Comparison of ENCODE assay signal across 8 cellular contexts in genomic region chr6:57813271-57814075, GRCh38.
DNase-seq lines count a peak whose midpoint lies in the region; TF ChIP-seq lines count a peak whose summit lies in the region.
"Not testable (repeated sequence)": the region's sequence is repeated elsewhere in the genome, so short reads cannot be mapped to it uniquely, and the experiment has no call there.

No MANE protein-coding gene starts in this region.

- not testable (repeated sequence) for TF ChIP-seq CTCF in BE2C (IDR thresholded peaks at IDR 0.05; ENCODE audit: low read depth, low read length); H9 (conservative IDR thresholded peaks at IDR 0.05); mammary epithelial cell (conservative IDR thresholded peaks at IDR 0.05 in 1 of 2, IDR thresholded peaks at IDR 0.05 in 1 of 2; ENCODE audit: extremely low read depth in 1 of 2, insufficient read depth in 1 of 2, low read depth in 1 of 2, low read length in 2 of 2); esophagus muscularis mucosa (IDR thresholded peaks at IDR 0.05)

- not testable (repeated sequence) for H3T11ph ChIP-seq in H9 (ENCODE audit: low read length)

- not testable (repeated sequence) for H4K8ac ChIP-seq in H9 (replicated peaks; ENCODE audit: insufficient read length, low read depth, low read length)

- not testable (repeated sequence) for TF ChIP-seq EP300 in esophagus muscularis mucosa (IDR thresholded peaks at IDR 0.05)

- H3K79me2 ChIP-seq in H9 (ENCODE audit: insufficient read depth, low read length); mammary epithelial cell (ENCODE audit: insufficient read depth, low read length): not testable (repeated sequence)

- H2BK12ac ChIP-seq in H9 (ENCODE audit: insufficient read length, low read depth, low read length), result not testable (repeated sequence)

- H3K4ac ChIP-seq in H9 (ENCODE audit: low read depth, low read length), result not testable (repeated sequence)

- not testable (repeated sequence) for H3K23me2 ChIP-seq in H9 (ENCODE audit: insufficient read length, low read depth, low read length, poor library complexity, severe bottlenecking)

- H3K23ac ChIP-seq in H9 (ENCODE audit: insufficient read length, low read depth, low read length), result not testable (repeated sequence)

- H3K27me3 ChIP-seq in BE2C (peaks cover 28% of the 10 kb centered on the region), HUES64 (ENCODE audit: insufficient read depth, low read length) (peaks cover 58% of the 10 kb centered on the region), esophagus muscularis mucosa (peaks cover 0 to 72% (median 4%) of the 10 kb centered on the region in 4 donors)
- not testable (repeated sequence) for H3K27me3 ChIP-seq in H9 (ENCODE audit: insufficient read depth, low read length); mammary epithelial cell (ENCODE audit: insufficient read depth, low read length)

- dilution Hi-C loops in mammary epithelial cell (cut with HindIII; ENCODE audit: low sequenced_read_pairs), result not testable (repeated sequence)

- H3K14ac ChIP-seq in H9 (ENCODE audit: insufficient read depth, low read length), result not testable (repeated sequence)

- peak overlapping the region; percentile 79 to 86 for H3K4me3 Mint-ChIP-seq in H9

- no CpG with 5 or more reads among the region's 28 CpGs for WGBS in H9 (ENCODE audit: extremely low coverage, insufficient read length, low lambda C conversion rate)
- 50% methylated on average over 28 of the region's 28 CpGs for WGBS in HUES64
- 11% methylated on average over 11 of the region's 28 CpGs for WGBS in mammary epithelial cell (ENCODE audit: low coverage, missing lambda C conversion rate)
- WGBS in esophagus muscularis mucosa, result 5% methylated on average over 22 of the region's 28 CpGs
- 10 to 17% methylated on average over 19 to 21 of the region's 28 CpGs for WGBS in mesodermal cell (ENCODE audit: insufficient coverage in 2 of 2), 2 experiments

- not testable (repeated sequence) for H2BK5ac ChIP-seq in H9 (ENCODE audit: insufficient read length, low read length)

- H2AFZ ChIP-seq in H9 (ENCODE audit: low read length), result not testable (repeated sequence)
- peak overlapping the region; percentile 82 for H2AFZ ChIP-seq in mammary epithelial cell (ENCODE audit: low read depth, low read length)

- not testable (repeated sequence) for TF ChIP-seq POLR2A in esophagus muscularis mucosa (IDR thresholded peaks at IDR 0.05; ENCODE audit: low read depth)

- H3K4me1 Mint-ChIP-seq in H9, result not testable (repeated sequence)

- H3K18ac ChIP-seq in H9 (ENCODE audit: insufficient read length, low read depth, low read length), result not testable (repeated sequence)

- peaks cover 48% of the 10 kb centered on the region for H3K27me3 Mint-ChIP-seq in H9 (ENCODE audit: low read depth)

- not testable (repeated sequence) for H3K56ac ChIP-seq in H9 (ENCODE audit: insufficient read length, low read depth, low read length)

- not testable (repeated sequence) for H3K27ac ChIP-seq in H9 (ENCODE audit: insufficient read length, low read depth, low read length); HUES64 (ENCODE audit: low read depth, low read length); SK-N-MC; mammary epithelial cell (ENCODE audit: insufficient read depth, low read depth, low read length); esophagus muscularis mucosa (replicated peaks in 1 of 4); mesodermal cell (ENCODE audit: low read depth, low read length, severe bottlenecking)

- H2BK15ac ChIP-seq in H9 (ENCODE audit: low read depth, low read length), result not testable (repeated sequence)

- not testable (repeated sequence) for H2BK20ac ChIP-seq in H9 (ENCODE audit: low read depth, low read length, poor library complexity, severe bottlenecking)

- H3K4me1 ChIP-seq in BE2C; H9 (ENCODE audit: insufficient read depth, low read length); HUES64 (ENCODE audit: insufficient read depth, low read length); mammary epithelial cell (ENCODE audit: insufficient read depth, low read length); esophagus muscularis mucosa; mesodermal cell (ENCODE audit: control insufficient read depth, insufficient read depth, low read length, poor library complexity, severe bottlenecking): not testable (repeated sequence)

- BruUV-seq in mammary epithelial cell (replicated peaks; lab: Mats Ljungman, UMichigan), result not testable (repeated sequence)

- H3K79me1 ChIP-seq in H9 (ENCODE audit: insufficient read depth, low read depth, low read length, poor library complexity, severe bottlenecking), result not testable (repeated sequence)

- H2AK5ac ChIP-seq in H9 (ENCODE audit: insufficient read length, low read length), result not testable (repeated sequence)

- not testable (repeated sequence) for H3K9ac ChIP-seq in H9 (ENCODE audit: extremely low read depth, insufficient read length, low read length); HUES64 (ENCODE audit: low read depth, low read length); SK-N-MC (ENCODE audit: insufficient read length); mammary epithelial cell (ENCODE audit: insufficient read depth, low read length)

- intact Hi-C loops in mammary epithelial cell (cut with micrococcal nuclease); esophagus muscularis mucosa (cut with DNase I): not testable (repeated sequence)

- not testable (repeated sequence) for H4K20me1 ChIP-seq in H9 (ENCODE audit: control insufficient read depth, insufficient read depth, insufficient read length); mammary epithelial cell (ENCODE audit: insufficient read depth, low read length)

- not testable (repeated sequence) for H4K5ac ChIP-seq in H9 (ENCODE audit: insufficient read length, low read depth, low read length)

- H3K9me3 Mint-ChIP-seq in H9, result not testable (repeated sequence)

- not testable (repeated sequence) for H2BK120ac ChIP-seq in H9 (ENCODE audit: low read depth, low read length, poor library complexity, severe bottlenecking)

- H3K4me3 ChIP-seq in BE2C (ENCODE audit: low read depth, low read length) (peak overlapping the region; percentile 29; the same call in 1 of the 2 replicates), HUES64 (ENCODE audit: low read length) (peak overlapping the region; percentile 83), SK-N-MC (peak overlapping the region; percentile 71), mammary epithelial cell (replicated peaks in 1 of 3; ENCODE audit: insufficient read depth in 1 of 3, low read depth in 2 of 3, low read length in 3 of 3) (peak overlapping the region in 1 of 3 experiments; percentile 27), iPS-18c (ENCODE audit: insufficient read depth, low read depth, low read length) (peak overlapping the region; percentile 51), mesodermal cell (ENCODE audit: extremely low read depth, insufficient read depth, low read length, poor library complexity, severe bottlenecking) (peak overlapping the region; percentile 5)
- H3K4me3 ChIP-seq in esophagus muscularis mucosa, result not testable (repeated sequence)

- H3K9me3 ChIP-seq in BE2C; H9 (ENCODE audit: control insufficient read depth, low read depth, low read length); HUES64 (ENCODE audit: insufficient read depth, low read depth, low read length); SK-N-MC (ENCODE audit: low read depth, low read length); mammary epithelial cell (replicated peaks; ENCODE audit: insufficient read depth, low read length); esophagus muscularis mucosa; iPS-18c (ENCODE audit: control insufficient read depth, insufficient read depth, low read length); mesodermal cell (ENCODE audit: control insufficient read depth, low read length): not testable (repeated sequence)

- CTCF ChIA-PET in mammary epithelial cell (lab: Charles Lee; ENCODE audit: low non-redundant PET), result not testable (repeated sequence)

- in situ Hi-C loops in mammary epithelial cell (cut with MboI; ENCODE audit: low sequenced_read_pairs in 2 of 2), result not testable (repeated sequence)

- not testable (repeated sequence) for DNase-seq in BE2C; SK-N-MC (ENCODE audit: low read depth, low spot score)
- DNase-seq in H9, result peak; percentile 66
- peak; percentile 42 for DNase-seq in mammary epithelial cell
- peak; percentile 72 for DNase-seq in esophagus muscularis mucosa (ENCODE audit: extremely low spot score)

- not testable (repeated sequence) for H3K36me3 Mint-ChIP-seq in H9 (ENCODE audit: insufficient read depth in 1 of 3, low read depth in 3 of 3)

- H3K4me2 ChIP-seq in H9 (ENCODE audit: insufficient read depth, insufficient read length, low read length) (peak overlapping the region; percentile 51), mammary epithelial cell (ENCODE audit: insufficient read depth, low read depth, low read length) (peak overlapping the region; percentile 31)

- H3K36me3 ChIP-seq in BE2C; HUES64 (ENCODE audit: insufficient read depth, low read length); SK-N-MC (ENCODE audit: insufficient read depth, low read length); mammary epithelial cell (ENCODE audit: insufficient read depth, low read length); esophagus muscularis mucosa; mesodermal cell (ENCODE audit: control insufficient read depth, insufficient read depth, low read length): not testable (repeated sequence)

- not testable (repeated sequence) for H4K91ac ChIP-seq in H9 (ENCODE audit: insufficient read length, low read depth, low read length)

- not testable (repeated sequence) for H3K27ac Mint-ChIP-seq in H9
